In the genomic region with DNA sequence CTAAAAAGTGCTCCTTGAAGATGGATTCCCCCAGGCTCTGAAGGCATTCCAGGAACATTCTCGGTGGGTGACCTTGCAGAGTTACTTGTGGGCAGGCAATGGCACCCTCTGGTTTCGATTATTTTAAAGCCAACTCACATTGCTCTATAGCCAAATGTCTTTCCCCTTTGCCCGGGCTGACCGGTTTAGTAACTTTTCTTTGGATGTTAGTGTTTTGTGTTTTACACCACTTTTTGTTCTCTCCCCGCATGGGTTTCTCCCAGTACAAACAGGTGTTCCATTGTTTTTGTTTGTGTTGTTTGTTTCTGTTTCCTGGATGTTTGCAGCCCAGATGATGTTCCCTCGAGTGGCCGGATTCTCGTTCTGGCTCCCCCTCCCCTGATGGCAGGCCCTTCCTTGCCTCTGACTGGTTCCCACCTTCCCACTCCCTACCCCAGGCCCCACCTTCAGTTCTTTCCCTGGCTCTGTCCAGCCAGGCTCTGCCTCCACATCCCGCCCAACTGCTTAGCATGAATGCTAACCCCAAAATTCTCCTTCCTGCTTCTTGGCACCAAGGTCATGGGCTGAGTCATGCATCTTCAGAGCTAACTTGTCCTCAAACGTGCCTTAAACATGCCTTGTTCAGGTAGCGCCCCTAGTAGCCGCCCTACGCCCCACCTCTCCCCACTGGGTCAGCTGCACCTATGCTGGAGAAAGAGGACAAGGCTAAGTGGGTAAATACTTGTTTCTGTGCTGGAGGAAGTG, we compare ENCODE assay signal across 1 cellular context.
TF ChIP-seq lines count a peak whose summit lies in the region.

No MANE protein-coding gene starts in this region.

TF ChIP-seq in GM23338, 12 proteins besides CTCF, POLR2A, EP300 and RAD21:
- TF ChIP-seq, protein P1, sequence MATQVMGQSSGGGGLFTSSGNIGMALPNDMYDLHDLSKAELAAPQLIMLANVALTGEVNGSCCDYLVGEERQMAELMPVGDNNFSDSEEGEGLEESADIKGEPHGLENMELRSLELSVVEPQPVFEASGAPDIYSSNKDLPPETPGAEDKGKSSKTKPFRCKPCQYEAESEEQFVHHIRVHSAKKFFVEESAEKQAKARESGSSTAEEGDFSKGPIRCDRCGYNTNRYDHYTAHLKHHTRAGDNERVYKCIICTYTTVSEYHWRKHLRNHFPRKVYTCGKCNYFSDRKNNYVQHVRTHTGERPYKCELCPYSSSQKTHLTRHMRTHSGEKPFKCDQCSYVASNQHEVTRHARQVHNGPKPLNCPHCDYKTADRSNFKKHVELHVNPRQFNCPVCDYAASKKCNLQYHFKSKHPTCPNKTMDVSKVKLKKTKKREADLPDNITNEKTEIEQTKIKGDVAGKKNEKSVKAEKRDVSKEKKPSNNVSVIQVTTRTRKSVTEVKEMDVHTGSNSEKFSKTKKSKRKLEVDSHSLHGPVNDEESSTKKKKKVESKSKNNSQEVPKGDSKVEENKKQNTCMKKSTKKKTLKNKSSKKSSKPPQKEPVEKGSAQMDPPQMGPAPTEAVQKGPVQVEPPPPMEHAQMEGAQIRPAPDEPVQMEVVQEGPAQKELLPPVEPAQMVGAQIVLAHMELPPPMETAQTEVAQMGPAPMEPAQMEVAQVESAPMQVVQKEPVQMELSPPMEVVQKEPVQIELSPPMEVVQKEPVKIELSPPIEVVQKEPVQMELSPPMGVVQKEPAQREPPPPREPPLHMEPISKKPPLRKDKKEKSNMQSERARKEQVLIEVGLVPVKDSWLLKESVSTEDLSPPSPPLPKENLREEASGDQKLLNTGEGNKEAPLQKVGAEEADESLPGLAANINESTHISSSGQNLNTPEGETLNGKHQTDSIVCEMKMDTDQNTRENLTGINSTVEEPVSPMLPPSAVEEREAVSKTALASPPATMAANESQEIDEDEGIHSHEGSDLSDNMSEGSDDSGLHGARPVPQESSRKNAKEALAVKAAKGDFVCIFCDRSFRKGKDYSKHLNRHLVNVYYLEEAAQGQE (IDR thresholded peaks at IDR 0.05; ENCODE audit: unreplicated experiment): peak; percentile 38
- no peak for TF ChIP-seq EZH2phosphoT487 (IDR thresholded peaks at IDR 0.05; ENCODE audit: unreplicated experiment)
